21 cellular contexts compared by ENCODE assay signal in genomic region chr2:103873719-103874359, GRCh38.
"Had no signal": no experiment of that assay in that cellular context is flagged by ENCODE, and none has a peak within 500 bp of the region (broad histone marks: within the 10 kb centered on the region; RNA-seq: fewer than 3 reads in every experiment).

No MANE protein-coding gene starts in this region.

- H3K27me3 Mint-ChIP-seq: activated CD4-positive, alpha-beta memory T cell treated with anti-CD3 and anti-CD28 coated beads, Interleukin-2, amount 10 ng/mL, durations not matched to agents 7 days and 5 days; activated CD4-positive, alpha-beta T cell treated with anti-CD3 and anti-CD28 coated beads for 36 hours; activated CD8-positive, alpha-beta memory T cell treated with anti-CD3 and anti-CD28 coated beads, Interleukin-2, amount 10 ng/mL, durations not matched to agents 7 days and 5 days; central memory CD8-positive, alpha-beta T cell; naive thymus-derived CD8-positive, alpha-beta T cell; stimulated activated naive CD8-positive, alpha-beta T cell treated with anti-CD3 and anti-CD28 coated beads, Interleukin-15, Interleukin-2, amounts not matched to agents 100 ng/mL and 50 ng/mL, for 24 hours had no signal

- H3K36me3 Mint-ChIP-seq: activated CD8-positive, alpha-beta memory T cell treated with anti-CD3 and anti-CD28 coated beads, Interleukin-2, amount 10 ng/mL, durations not matched to agents 7 days and 5 days; naive thymus-derived CD8-positive, alpha-beta T cell had no signal

- ATAC-seq: activated CD4-positive, alpha-beta T cell treated with anti-CD3 and anti-CD28 coated beads for 36 hours; activated CD8-positive, alpha-beta memory T cell treated with anti-CD3 and anti-CD28 coated beads, Interleukin-2, amount 10 ng/mL, durations not matched to agents 7 days and 5 days; esophagus mucosa; gastroesophageal sphincter; heart right ventricle; left colon; lower lobe of right lung; naive thymus-derived CD8-positive, alpha-beta T cell; right cardiac atrium had no signal

- H3K4me1 Mint-ChIP-seq: activated CD4-positive, alpha-beta memory T cell treated with anti-CD3 and anti-CD28 coated beads, Interleukin-2, amount 10 ng/mL, durations not matched to agents 7 days and 5 days; activated CD4-positive, alpha-beta T cell treated with anti-CD3 and anti-CD28 coated beads for 36 hours; activated CD8-positive, alpha-beta memory T cell treated with anti-CD3 and anti-CD28 coated beads, Interleukin-2, amount 10 ng/mL, durations not matched to agents 7 days and 5 days; central memory CD8-positive, alpha-beta T cell; naive thymus-derived CD8-positive, alpha-beta T cell had no signal

- H3K27ac Mint-ChIP-seq: activated CD4-positive, alpha-beta memory T cell treated with anti-CD3 and anti-CD28 coated beads, Interleukin-2, amount 10 ng/mL, durations not matched to agents 7 days and 5 days; activated CD4-positive, alpha-beta T cell treated with anti-CD3 and anti-CD28 coated beads for 36 hours; activated CD8-positive, alpha-beta memory T cell treated with anti-CD3 and anti-CD28 coated beads, Interleukin-2, amount 10 ng/mL, durations not matched to agents 7 days and 5 days; activated naive CD4-positive, alpha-beta T cell treated with anti-CD3 and anti-CD28 coated beads for 36 hours; activated T-helper 2 cell treated with anti-CD3 and anti-CD28 coated beads, Interferon-gamma antibody, Interleukin-2, Interleukin-4, amounts not matched to agents 10 μg/mL and 5 μg/mL and 100 μg/mL, durations not matched to agents 14 hours and 24 hours and 36 hours; naive thymus-derived CD8-positive, alpha-beta T cell; stimulated activated naive CD8-positive, alpha-beta T cell treated with anti-CD3 and anti-CD28 coated beads, Interleukin-15, Interleukin-2, amounts not matched to agents 100 ng/mL and 50 ng/mL, for 24 hours had no signal

- H3K4me3 Mint-ChIP-seq: activated CD4-positive, alpha-beta memory T cell treated with anti-CD3 and anti-CD28 coated beads, Interleukin-2, amount 10 ng/mL, durations not matched to agents 7 days and 5 days; activated CD4-positive, alpha-beta T cell treated with anti-CD3 and anti-CD28 coated beads for 36 hours; activated CD8-positive, alpha-beta memory T cell treated with anti-CD3 and anti-CD28 coated beads, Interleukin-2, amount 10 ng/mL, durations not matched to agents 7 days and 5 days; activated naive CD4-positive, alpha-beta T cell treated with anti-CD3 and anti-CD28 coated beads for 36 hours; central memory CD8-positive, alpha-beta T cell; naive thymus-derived CD8-positive, alpha-beta T cell; stimulated activated naive CD8-positive, alpha-beta T cell treated with anti-CD3 and anti-CD28 coated beads, Interleukin-15, Interleukin-2, amounts not matched to agents 100 ng/mL and 50 ng/mL, for 24 hours had no signal

- DNase-seq: activated CD4-positive, alpha-beta memory T cell treated with anti-CD3 and anti-CD28 coated beads, Interleukin-2, amount 10 ng/mL, durations not matched to agents 7 days and 5 days; activated CD4-positive, alpha-beta T cell treated with anti-CD3 and anti-CD28 coated beads for 36 hours; activated CD8-positive, alpha-beta memory T cell treated with anti-CD3 and anti-CD28 coated beads, Interleukin-2, amount 10 ng/mL, durations not matched to agents 7 days and 5 days; activated naive CD4-positive, alpha-beta T cell treated with anti-CD3 and anti-CD28 coated beads for 36 hours; heart right ventricle; left colon; lower lobe of right lung; naive thymus-derived CD8-positive, alpha-beta T cell; occipital lobe; posterior cingulate gyrus; right cardiac atrium; stimulated activated CD4-positive, alpha-beta T cell treated with anti-CD3 and anti-CD28 coated beads, Interleukin-2, amount 100 ng/mL, for 48 hours; SW 1271; T-helper 2 cell; trophoblast cell had no signal

- FAIRE-seq: endometrium had no signal
